ENCODE assay signal across 26 cellular contexts in genomic region chr20:18079756-18080353, GRCh38. TPM values are rescaled to one million over a fixed set of nuclear protein-coding genes. Genes with fewer than 3 reads are reported as not detected.
A peak's percentile ranks its signal among the peaks of the same experiment; 100 is the strongest.
DNase-seq lines count a peak whose midpoint lies in the region; ATAC-seq, FAIRE-seq and TF ChIP-seq lines count a peak whose summit lies in the region.
"Had no signal": no experiment of that assay in that cellular context is flagged by ENCODE, and none has a peak within 500 bp of the region (broad histone marks: within the 10 kb centered on the region; RNA-seq: fewer than 3 reads in every experiment).

No MANE protein-coding gene starts in this region.

- H3K4me3 Mint-ChIP-seq in Caco-2 (ENCODE audit: unreplicated experiment) (no peak overlapping the region), astrocyte (ENCODE audit: unreplicated experiment) (peak overlapping the region; percentile 17)
- H3K4me3 Mint-ChIP-seq: B cell; CD4-positive, alpha-beta T cell; CD8-positive, alpha-beta T cell had no signal

- H3K4me1 ChIP-seq in Caco-2: peaks cover 17% of the 10 kb centered on the region
- H3K4me1 ChIP-seq in astrocyte (ENCODE audit: insufficient read depth, low read length): no peaks in the 10 kb centered on the region
- H3K4me1 ChIP-seq: A549; BLaER1 treated with 17β-estradiol and CSF1 and Interleukin-3, amounts not matched to agents 10 nM and 100 nM had no signal

- H2AFZ ChIP-seq in astrocyte (ENCODE audit: low read depth, low read length): no peak overlapping the region

- H3K27ac Mint-ChIP-seq in Caco-2 (ENCODE audit: unreplicated experiment) (peak overlapping the region; percentile 36), astrocyte (ENCODE audit: unreplicated experiment) (no peak overlapping the region)
- H3K27ac Mint-ChIP-seq: B cell; CD4-positive, alpha-beta T cell; CD8-positive, alpha-beta T cell had no signal

- no peak overlapping the region for H3K4me2 ChIP-seq in astrocyte (ENCODE audit: low read length)
- H3K4me2 ChIP-seq: A549; BLaER1 treated with 17β-estradiol and CSF1 and Interleukin-3, amounts not matched to agents 10 nM and 100 nM had no signal

- H3K9ac ChIP-seq in astrocyte (ENCODE audit: low read length): no peak overlapping the region
- H3K9ac ChIP-seq: BLaER1 treated with 17β-estradiol and CSF1 and Interleukin-3, amounts not matched to agents 10 nM and 100 nM had no signal

- no peaks in the 10 kb centered on the region for H3K36me3 Mint-ChIP-seq in Caco-2 (ENCODE audit: insufficient read depth, unreplicated experiment)
- no peaks in the 10 kb centered on the region for H3K36me3 Mint-ChIP-seq in astrocyte (ENCODE audit: low read depth, unreplicated experiment)
- H3K36me3 Mint-ChIP-seq: CD8-positive, alpha-beta T cell had no signal

- BruUV-seq in Caco-2 (replicated peaks; lab: Mats Ljungman, UMichigan): no TSS peak

- intact Hi-C loops in Caco-2 (cut with micrococcal nuclease; ENCODE audit: unreplicated experiment): no loop called here

- no peak for ATAC-seq in GM18867 (IDR thresholded peaks at IDR 0.05; ENCODE audit: unreplicated experiment)
- ATAC-seq: CD8-positive, alpha-beta T cell; GM12878 had no signal

- POLR2A ChIA-PET in Caco-2 (lab: Charles Lee): no interaction called here

- H3K27me3 Mint-ChIP-seq in Caco-2 (ENCODE audit: insufficient read depth, unreplicated experiment) (no peaks in the 10 kb centered on the region), astrocyte (ENCODE audit: low read depth, unreplicated experiment) (peaks cover 10% of the 10 kb centered on the region)

- H3K27ac ChIP-seq in astrocyte (ENCODE audit: low read depth, low read length): no peak overlapping the region
- H3K27ac ChIP-seq: 22Rv1; A549; BLaER1 treated with 17β-estradiol and CSF1 and Interleukin-3, amounts not matched to agents 10 nM and 100 nM; C4-2B had no signal

- H3K36me3 ChIP-seq in Caco-2 (ENCODE audit: control insufficient read depth, insufficient read depth, low read length) (no peaks in the 10 kb centered on the region), astrocyte (ENCODE audit: insufficient read depth, low read length) (no peaks in the 10 kb centered on the region)
- H3K36me3 ChIP-seq: BLaER1 treated with 17β-estradiol and CSF1 and Interleukin-3, amounts not matched to agents 10 nM and 100 nM had no signal

- H3K4me1 Mint-ChIP-seq in Caco-2 (ENCODE audit: low read depth, unreplicated experiment) (peaks cover 20% of the 10 kb centered on the region), astrocyte (ENCODE audit: low read depth, unreplicated experiment) (no peaks in the 10 kb centered on the region)
- H3K4me1 Mint-ChIP-seq: B cell had no signal

- FAIRE-seq in astrocyte (lab: Jason Lieb, UNC) (no peak), frontal cortex (lab: Jason Lieb, UNC) (no peak)
- FAIRE-seq: A549, GM12878, GM12892, GM18507, GM19239 had no signal

- peak; percentile 3 for DNase-seq in activated CD8-positive, alpha-beta memory T cell treated with anti-CD3 and anti-CD28 coated beads, Interleukin-2, amount 50 U/mL, for 48 hours
- DNase-seq in activated CD8-positive, alpha-beta memory T cell treated with anti-CD3 and anti-CD28 coated beads for 24 hours: no peak
- DNase-seq in Caco-2 (no peak), astrocyte (ENCODE audit: low read depth) (no peak), frontal cortex (ENCODE audit: low spot score in 2 of 2) (no peak)
- DNase-seq: AML-193; CD4-positive, alpha-beta T cell; CD8-positive, alpha-beta T cell; DMS 273 treated with DMSO at 0.1 percent for 48 hours; DMS153; DMS79; DND-41; EL; GDM1 had no signal

- H3K9me3 Mint-ChIP-seq in Caco-2 (ENCODE audit: unreplicated experiment) (no peaks in the 10 kb centered on the region), astrocyte (ENCODE audit: unreplicated experiment) (peaks cover 8% of the 10 kb centered on the region)
- H3K9me3 Mint-ChIP-seq: CD4-positive, alpha-beta T cell; CD8-positive, alpha-beta T cell had no signal

- no peak for TF ChIP-seq CTCF in Caco-2 (IDR thresholded peaks at IDR 0.05; ENCODE audit: insufficient read depth in 1 of 2, low read depth in 1 of 2, low read length in 1 of 2, severe bottlenecking in 1 of 2, unreplicated experiment in 1 of 2)
- no peak for TF ChIP-seq CTCF in astrocyte (IDR thresholded peaks at IDR 0.05; ENCODE audit: insufficient read depth, low read depth, low read length)

- no peak overlapping the region for H3K4me3 ChIP-seq in Caco-2 (ENCODE audit: low read depth, low read length)
- no peak overlapping the region for H3K4me3 ChIP-seq in astrocyte (ENCODE audit: insufficient read depth, low read depth, low read length)
- H3K4me3 ChIP-seq: A549; BLaER1 treated with 17β-estradiol and CSF1 and Interleukin-3, amounts not matched to agents 10 nM and 100 nM; GM12878 had no signal

- no peaks in the 10 kb centered on the region for H3K79me2 ChIP-seq in astrocyte (ENCODE audit: insufficient read depth, low read length)

- H4K20me1 ChIP-seq in astrocyte (ENCODE audit: insufficient read depth, low read length): no peaks in the 10 kb centered on the region
- H4K20me1 ChIP-seq: BLaER1 treated with 17β-estradiol and CSF1 and Interleukin-3, amounts not matched to agents 10 nM and 100 nM had no signal

- CTCF ChIA-PET in Caco-2 (lab: Charles Lee): no interaction called here

- no peaks in the 10 kb centered on the region for H3K9me3 ChIP-seq in Caco-2
- H3K9me3 ChIP-seq in astrocyte (ENCODE audit: insufficient read depth, low read depth, low read length): no peaks in the 10 kb centered on the region

- H3K27me3 ChIP-seq in Caco-2 (replicated peaks; ENCODE audit: control insufficient read depth, insufficient read depth, low read length) (no peaks in the 10 kb centered on the region), astrocyte (ENCODE audit: insufficient read depth, low read length) (no peaks in the 10 kb centered on the region)
- H3K27me3 ChIP-seq: BLaER1 treated with 17β-estradiol and CSF1 and Interleukin-3, amounts not matched to agents 10 nM and 100 nM had no signal

RNA-seq across cellular contexts. Expression of gene OVOL2, which starts 22.1 kb away (rescaled TPM):
- 8.8 and 11.5 TPM in 2 replicates for total RNA-seq in Caco-2 (2022)
- total RNA-seq in astrocyte: 0.57 TPM in 1 of 2 replicates, not detected in the other
- total RNA-seq in frontal cortex: 0.41 TPM
- total RNA-seq: A172; B cell; CD4-positive, alpha-beta T cell; CD8-positive, alpha-beta T cell; G401; GM12878 had no signal

RNA-seq across cellular contexts. Expression of gene KAT14, which starts 57.8 kb away (rescaled TPM):
- 77.1 and 83.2 TPM in 2 replicates for total RNA-seq in Caco-2 (2022)
- total RNA-seq in astrocyte: 8.4 and 10.0 TPM in 2 replicates
- total RNA-seq in frontal cortex: 33.4 TPM

RNA-seq across cellular contexts. Expression of gene PET117, which starts 57.8 kb away (rescaled TPM):
- total RNA-seq in Caco-2 (2022) (30.2 and 30.9 TPM in 2 replicates), astrocyte (8.6 and 10.7 TPM in 2 replicates), frontal cortex (13.5 TPM)
